Comparison of ENCODE assay signal across 29 cellular contexts in genomic region chr13:111475488-111475887, GRCh38.
"Had no signal": no experiment of that assay in that cellular context is flagged by ENCODE, and none has a peak within 500 bp of the region (broad histone marks: within the 10 kb centered on the region; RNA-seq: fewer than 3 reads in every experiment).

No MANE protein-coding gene starts in this region.

- H3K9me3 Mint-ChIP-seq: naive thymus-derived CD8-positive, alpha-beta T cell; nephron; neural crest cell; stimulated activated memory B cell treated with anti-CD40 and anti-IgM and Interleukin-4, amounts not matched to agents 10 μg/mL and 1 μg/mL and 100 μg/mL, for 72 hours; stimulated activated naive CD8-positive, alpha-beta T cell treated with anti-CD3 and anti-CD28 coated beads, Interleukin-15, amount 100 ng/mL, for 72 hours had no signal

- H3K27ac ChIP-seq: left lung, lower lobe of right lung, neutrophil, pancreas, psoas muscle, right lobe of liver, tibial nerve, upper lobe of left lung, vagina had no signal

- ATAC-seq: left colon; left lung; naive thymus-derived CD8-positive, alpha-beta T cell; pancreas; stimulated activated memory B cell treated with anti-CD40 and anti-IgM and Interleukin-4, amounts not matched to agents 10 μg/mL and 1 μg/mL and 100 μg/mL, for 72 hours; stimulated activated naive CD8-positive, alpha-beta T cell treated with anti-CD3 and anti-CD28 coated beads, Interleukin-15, amount 100 ng/mL, for 72 hours had no signal

- DNase-seq: hippocampal formation; immature natural killer cell; kidney; left colon; left lung; lower lobe of right lung; mammary epithelial cell; mesenchymal stem cell; naive thymus-derived CD8-positive, alpha-beta T cell; occipital lobe; posterior cingulate gyrus; psoas muscle; stimulated activated CD4-positive, alpha-beta T cell treated with anti-CD3 and anti-CD28 coated beads, Interleukin-1b, Interleukin-23, amount 100 ng/mL, for 48 hours; stimulated activated CD4-positive, alpha-beta T cell treated with anti-CD3 and anti-CD28 coated beads, Interleukin-2, amount 100 ng/mL, for 48 hours; stimulated activated CD4-positive, alpha-beta T cell treated with anti-CD3 and anti-CD28 coated beads, Interleukin-4, amount 100 ng/mL, for 4 hours; stimulated activated CD8-positive, alpha-beta memory T cell treated with anti-CD3 and anti-CD28 coated beads, Interleukin-4, amount 100 ng/mL, for 48 hours; stimulated activated naive CD4-positive, alpha-beta T cell treated with Interleukin-2 at 50 U/mL for 16 hours; stimulated activated naive CD8-positive, alpha-beta T cell treated with anti-CD3 and anti-CD28 coated beads, Interleukin-15, amount 100 ng/mL, for 72 hours; substantia nigra had no signal

- H3K4me3 ChIP-seq: left lung, lower lobe of right lung, pancreas, psoas muscle, right lobe of liver, smooth muscle cell, tibial nerve, upper lobe of left lung, vagina had no signal

- H3K4me2 ChIP-seq: smooth muscle cell had no signal

- H3K36me3 ChIP-seq: left lung, lower lobe of right lung, neutrophil, pancreas, right lobe of liver, tibial nerve, upper lobe of left lung, vagina had no signal

- H3K4me1 Mint-ChIP-seq: immature natural killer cell; nephron; neural crest cell; stimulated activated memory B cell treated with anti-CD40 and anti-IgM and Interleukin-4, amounts not matched to agents 10 μg/mL and 1 μg/mL and 100 μg/mL, for 72 hours; stimulated activated naive CD8-positive, alpha-beta T cell treated with anti-CD3 and anti-CD28 coated beads, Interleukin-15, amount 100 ng/mL, for 72 hours had no signal

- H3K9me3 ChIP-seq: left lung, lower lobe of right lung, neutrophil, pancreas, psoas muscle, right lobe of liver, tibial nerve, upper lobe of left lung, vagina had no signal

- H3K27me3 ChIP-seq: neutrophil, pancreas, right lobe of liver, tibial nerve, upper lobe of left lung, vagina had no signal

- H3K36me3 Mint-ChIP-seq: immature natural killer cell; naive thymus-derived CD8-positive, alpha-beta T cell; stimulated activated memory B cell treated with anti-CD40 and anti-IgM and Interleukin-4, amounts not matched to agents 10 μg/mL and 1 μg/mL and 100 μg/mL, for 72 hours had no signal

- H3K4me3 Mint-ChIP-seq: immature natural killer cell; naive thymus-derived CD8-positive, alpha-beta T cell; nephron; neural crest cell; stimulated activated memory B cell treated with anti-CD40 and anti-IgM and Interleukin-4, amounts not matched to agents 10 μg/mL and 1 μg/mL and 100 μg/mL, for 72 hours; stimulated activated naive CD8-positive, alpha-beta T cell treated with anti-CD3 and anti-CD28 coated beads, Interleukin-15, amount 100 ng/mL, for 72 hours had no signal

- H3K27ac Mint-ChIP-seq: immature natural killer cell; nephron; stimulated activated memory B cell treated with anti-CD40 and anti-IgM and Interleukin-4, amounts not matched to agents 10 μg/mL and 1 μg/mL and 100 μg/mL, for 72 hours had no signal

- H3K4me1 ChIP-seq: left lung, lower lobe of right lung, pancreas, psoas muscle, right lobe of liver, upper lobe of left lung, vagina had no signal
